ENCODE assay signal across 9 cellular contexts in genomic region chrX:1657367-1658082, GRCh38. TPM values are rescaled to one million over a fixed set of nuclear protein-coding genes. Genes with fewer than 3 reads are reported as not detected.
A peak's percentile ranks its signal among the peaks of the same experiment; 100 is the strongest.
DNase-seq lines count a peak whose midpoint lies in the region; ATAC-seq, FAIRE-seq and TF ChIP-seq lines count a peak whose summit lies in the region.
"Had no signal": no experiment of that assay in that cellular context is flagged by ENCODE, and none has a peak within 500 bp of the region (broad histone marks: within the 10 kb centered on the region; RNA-seq: fewer than 3 reads in every experiment).

No MANE protein-coding gene starts in this region.

- H3K27me3 ChIP-seq in bronchial epithelial cell (ENCODE audit: control insufficient read depth, insufficient read depth, low read length) (no peaks in the 10 kb centered on the region), psoas muscle (ENCODE audit: insufficient read depth in 3 of 3, low read length in 2 of 3) (peaks cover 0 to 5% (median 0%) of the 10 kb centered on the region in 3 donors)

- intact Hi-C loops in psoas muscle (cut with DNase I) = no loop called here

- POLR2A ChIA-PET in naive thymus-derived CD8-positive, alpha-beta T cell (lab: Charles Lee) = no interaction called here

- TF ChIP-seq CTCF in bronchial epithelial cell (IDR thresholded peaks at IDR 0.05; ENCODE audit: insufficient read depth, low read length, severe bottlenecking) (no peak), psoas muscle (IDR thresholded peaks at IDR 0.05) (no peak)

- 5 to 8% (median 7%) methylated on average over 12 to 13 of the region's 13 CpGs for WGBS in psoas muscle, 3 donors

- no peaks in the 10 kb centered on the region for H3K27me3 Mint-ChIP-seq in naive thymus-derived CD8-positive, alpha-beta T cell

- H3K27ac Mint-ChIP-seq in naive thymus-derived CD8-positive, alpha-beta T cell = peak overlapping the region; percentile 80 to 99 (median 96)

- in situ Hi-C loops in KBM-7 (cut with MboI; ENCODE audit: low pct_unique_long_range_greater_than_20kb, low sequenced_read_pairs) = no loop called here

- H3K4me3 ChIP-seq in bronchial epithelial cell (ENCODE audit: low read depth, low read length) (no peak overlapping the region), psoas muscle (no peak overlapping the region)

- no peaks in the 10 kb centered on the region for H3K9me3 ChIP-seq in psoas muscle

- H3K4me3 Mint-ChIP-seq in naive thymus-derived CD8-positive, alpha-beta T cell = peak overlapping the region; percentile 81 to 95 (median 92)

- ATAC-seq in GM21423 (IDR thresholded peaks at IDR 0.05; ENCODE audit: unreplicated experiment) = peak; percentile 37
- ATAC-seq in naive thymus-derived CD8-positive, alpha-beta T cell = peak; percentile 29 to 31
- no peak for ATAC-seq in psoas muscle
- ATAC-seq: Panc1 had no signal

- DNase-seq in GM03348 (ENCODE audit: low spot score) (peak; percentile 45), KBM-7 (peak; percentile 99), T1000 (lab: John Stamatoyannopoulos, UW) (peak; percentile 18), bronchial epithelial cell (ENCODE audit: low read depth) (peak; percentile 41), NCI-H146 (lab: John Stamatoyannopoulos, UW) (no peak), psoas muscle (no peak)
- DNase-seq in naive thymus-derived CD8-positive, alpha-beta T cell = peak in 9 of 10 donors; percentile 18 to 77 (median 48)

- no peak for FAIRE-seq in bronchial epithelial cell (lab: Jason Lieb, UNC)

- H3K4me1 ChIP-seq in psoas muscle = no peaks in the 10 kb centered on the region

- H3K27ac ChIP-seq in psoas muscle = no peak overlapping the region

- H3K36me3 ChIP-seq in bronchial epithelial cell (ENCODE audit: control insufficient read depth, insufficient read depth, low read length) = no peaks in the 10 kb centered on the region
- H3K36me3 ChIP-seq in psoas muscle (ENCODE audit: insufficient read depth in 1 of 2, low read depth in 1 of 2) = no peaks in the 10 kb centered on the region

- peaks cover 23 to 44% (median 32%) of the 10 kb centered on the region in 4 donors for H3K4me1 Mint-ChIP-seq in naive thymus-derived CD8-positive, alpha-beta T cell

- no peaks in the 10 kb centered on the region for H3K9me3 Mint-ChIP-seq in naive thymus-derived CD8-positive, alpha-beta T cell

- H3K36me3 Mint-ChIP-seq in naive thymus-derived CD8-positive, alpha-beta T cell = no peaks in the 10 kb centered on the region

RNA-seq across cellular contexts. Expression of gene ASMT, which starts 42.7 kb away (rescaled TPM):
- under 0.01 and 0.13 TPM in 2 replicates for total RNA-seq in bronchial epithelial cell
- not detected for total RNA-seq in naive thymus-derived CD8-positive, alpha-beta T cell
- not detected for polyA plus RNA-seq in naive thymus-derived CD8-positive, alpha-beta T cell
- under 1 TPM in 1 of 4 donors, not detected in 3; 0.99 TPM for total RNA-seq in psoas muscle
- polyA plus RNA-seq in psoas muscle = under 1 TPM in 1 of 3 donors, not detected in 2; 0.14 TPM

Comparison
In these comparisons a context has a peak if more than half of its experiments do, and no peak if none do; other contexts are left out.
1. DNase-seq: peak in GM03348 (single experiment), KBM-7 (single experiment), T1000 (single experiment), bronchial epithelial cell (single experiment) and naive thymus-derived CD8-positive, alpha-beta T cell (9 of 10); none in NCI-H146 (single experiment) and psoas muscle (0 of 2).
2. ATAC-seq: peak in GM21423 (single experiment) and naive thymus-derived CD8-positive, alpha-beta T cell (2 of 2); none in psoas muscle (0 of 4).